In the genomic region with DNA sequence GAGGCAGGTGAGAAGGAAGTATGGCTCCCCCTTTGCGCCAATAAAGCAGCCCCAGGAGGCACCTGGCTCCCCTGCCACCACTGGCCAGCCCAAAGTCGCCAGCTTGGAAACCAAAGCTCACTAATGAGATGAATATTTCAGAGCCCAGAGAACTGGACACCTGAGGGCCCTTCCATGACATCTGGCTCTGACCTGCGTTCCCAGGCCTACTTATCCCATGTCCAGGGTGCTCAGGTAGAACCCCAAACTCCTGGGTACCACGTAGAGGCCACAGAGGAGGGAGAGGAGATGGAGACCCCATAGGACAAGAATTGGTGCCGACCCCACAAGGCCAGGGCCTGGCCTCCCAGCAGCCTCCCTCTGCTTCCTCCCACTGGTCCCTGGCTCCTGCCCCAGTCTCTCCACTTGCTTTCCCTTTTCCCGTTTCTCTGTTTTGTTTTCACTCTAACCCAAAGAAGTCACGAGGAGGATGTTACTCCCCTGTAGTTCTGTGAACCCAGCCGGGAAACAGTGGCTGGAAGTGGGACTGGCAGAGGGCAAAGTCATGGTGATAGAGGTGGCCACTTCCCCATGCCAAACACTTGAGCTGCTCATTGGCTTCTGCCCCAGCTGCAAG, we compare ENCODE assay signal across 8 cellular contexts. TPM values are rescaled to one million over a fixed set of nuclear protein-coding genes. Genes with fewer than 3 reads are reported as not detected.
DNase-seq lines count a peak whose midpoint lies in the region; ATAC-seq and TF ChIP-seq lines count a peak whose summit lies in the region.

No MANE protein-coding gene starts in this region.

- H3K36me3 Mint-ChIP-seq in IgD-negative memory B cell (peaks cover 2% of the 10 kb centered on the region), type B pancreatic cell (no peaks in the 10 kb centered on the region)

- CTCF ChIA-PET in AG04449 (lab: Yijun Ruan, JAX), result interaction anchor here (1.3 to 11.8 kb wide), 12 partner anchors 8 to 397 kb away, joined by 3 to 118 read pairs (median 6); partner anchors contain the start of genes AAMP, CATIP and PNKD
- CTCF ChIA-PET in mammary epithelial cell (lab: Charles Lee; ENCODE audit: low non-redundant PET), result no interaction called here

- ATAC-seq in GM19328 (IDR thresholded peaks at IDR 0.05; ENCODE audit: unreplicated experiment), result no peak

- H3K9ac ChIP-seq in mammary epithelial cell (ENCODE audit: insufficient read depth, low read length) (peak overlapping the region; percentile 98), liver (ENCODE audit: low read depth in 1 of 2, low read length in 2 of 2) (peak overlapping the region; percentile 51 to 86)

- POLR2A ChIA-PET in AG04449 (lab: Yijun Ruan, JAX), result no interaction called here

- in situ Hi-C loops in mammary epithelial cell (cut with MboI; ENCODE audit: low sequenced_read_pairs in 2 of 2), result no loop called here

- 33% methylated on average over 8 of the region's 8 CpGs for WGBS in mammary epithelial cell (ENCODE audit: low coverage, missing lambda C conversion rate)
- 40% methylated on average over 8 of the region's 8 CpGs for WGBS in liver

- no peaks in the 10 kb centered on the region for H4K20me1 ChIP-seq in mammary epithelial cell (ENCODE audit: insufficient read depth, low read length)

- H3K4me1 Mint-ChIP-seq in IgD-negative memory B cell (peaks cover 46 to 57% (median 55%) of the 10 kb centered on the region in 3 donors), type B pancreatic cell (ENCODE audit: unreplicated experiment) (peaks cover 47% of the 10 kb centered on the region)

- H3K27me3 Mint-ChIP-seq in IgD-negative memory B cell (no peaks in the 10 kb centered on the region), type B pancreatic cell (no peaks in the 10 kb centered on the region)

- H3K9me3 ChIP-seq in mammary epithelial cell (replicated peaks; ENCODE audit: insufficient read depth, low read length) (no peaks in the 10 kb centered on the region), liver (ENCODE audit: control insufficient read depth in 4 of 4, low read length in 3 of 4) (no peaks in the 10 kb centered on the region)

- DNase-seq in AG04449 (ENCODE audit: low read depth, low spot score) (no peak), mammary epithelial cell (no peak), type B pancreatic cell (ENCODE audit: extremely low spot score, unreplicated experiment) (no peak), NCI-H226 (no peak), DMS114 treated with DMSO at 0.1 percent for 48 hours (lab: John Stamatoyannopoulos, UW; ENCODE audit: unreplicated experiment) (no peak)

- no peak for TF ChIP-seq CTCF in AG04449 (IDR thresholded peaks at IDR 0.05; ENCODE audit: insufficient read depth, low read length, missing control alignments)
- TF ChIP-seq CTCF in mammary epithelial cell (conservative IDR thresholded peaks at IDR 0.05 in 1 of 2, IDR thresholded peaks at IDR 0.05 in 1 of 2; ENCODE audit: extremely low read depth in 1 of 2, insufficient read depth in 1 of 2, low read depth in 1 of 2, low read length in 2 of 2), result no peak
- TF ChIP-seq CTCF in liver (IDR thresholded peaks at IDR 0.05; ENCODE audit: low read depth, low read length, missing input control), result no peak
- TF ChIP-seq CTCF in type B pancreatic cell (conservative IDR thresholded peaks at IDR 0.05), result no peak

- intact Hi-C loops in mammary epithelial cell (cut with micrococcal nuclease), result no loop called here

- H3K9me3 Mint-ChIP-seq in IgD-negative memory B cell (no peaks in the 10 kb centered on the region), type B pancreatic cell (no peaks in the 10 kb centered on the region)

- no peak for TF ChIP-seq RAD21 in liver (IDR thresholded peaks at IDR 0.05)

- no TSS peak for BruUV-seq in mammary epithelial cell (replicated peaks; lab: Mats Ljungman, UMichigan)

- H3K27ac Mint-ChIP-seq in IgD-negative memory B cell (peak overlapping the region; percentile 96 to 100 (median 98)), type B pancreatic cell (peak overlapping the region; percentile 100)

- H3K4me3 ChIP-seq in AG04449 (ENCODE audit: low read depth, low read length) (peak overlapping the region; percentile 85), mammary epithelial cell (replicated peaks in 1 of 3; ENCODE audit: insufficient read depth in 1 of 3, low read depth in 2 of 3, low read length in 3 of 3) (peak overlapping the region; percentile 66 to 98 (median 85)), liver (ENCODE audit: low read depth in 1 of 3, low read length in 3 of 3) (peak overlapping the region; percentile 64 to 89 (median 69))

- peak overlapping the region; percentile 93 for H3K27ac ChIP-seq in mammary epithelial cell (ENCODE audit: insufficient read depth, low read depth, low read length)
- H3K27ac ChIP-seq in liver (ENCODE audit: low read depth in 1 of 2, low read length in 2 of 2), result peak overlapping the region; percentile 98 to 99

- H3K36me3 ChIP-seq in mammary epithelial cell (ENCODE audit: insufficient read depth, low read length), result no peaks in the 10 kb centered on the region
- H3K36me3 ChIP-seq in liver (ENCODE audit: control insufficient read depth in 4 of 4, insufficient read depth in 3 of 4, low read depth in 1 of 4, low read length in 3 of 4), result no peaks in the 10 kb centered on the region

- dilution Hi-C loops in mammary epithelial cell (cut with HindIII; ENCODE audit: low sequenced_read_pairs), result no loop called here

- no peaks in the 10 kb centered on the region for H3K27me3 ChIP-seq in mammary epithelial cell (ENCODE audit: insufficient read depth, low read length)
- no peaks in the 10 kb centered on the region for H3K27me3 ChIP-seq in liver (ENCODE audit: control insufficient read depth in 4 of 4, insufficient read depth in 4 of 4, low read length in 3 of 4)

- H2AFZ ChIP-seq in mammary epithelial cell (ENCODE audit: low read depth, low read length), result no peak overlapping the region

- H3K4me3 Mint-ChIP-seq in IgD-negative memory B cell (peak overlapping the region; percentile 87 to 98 (median 92)), type B pancreatic cell (peak overlapping the region; percentile 89)

- H3K79me2 ChIP-seq in mammary epithelial cell (ENCODE audit: insufficient read depth, low read length), result peaks cover 51% of the 10 kb centered on the region

- H3K4me1 ChIP-seq in mammary epithelial cell (ENCODE audit: insufficient read depth, low read length), result peaks cover 64% of the 10 kb centered on the region
- peaks cover 28 to 61% (median 47%) of the 10 kb centered on the region in 4 donors for H3K4me1 ChIP-seq in liver (ENCODE audit: control insufficient read depth in 4 of 4, insufficient read depth in 4 of 4, low read length in 3 of 4)

- peak overlapping the region; percentile 84 for H3K4me2 ChIP-seq in mammary epithelial cell (ENCODE audit: insufficient read depth, low read depth, low read length)

TF ChIP-seq in liver, 16 proteins besides CTCF, POLR2A, EP300 and RAD21 (continues in another document):
- TF ChIP-seq YY1 (IDR thresholded peaks at IDR 0.05), result peak; percentile 2
- TF ChIP-seq GABPA (IDR thresholded peaks at IDR 0.05 in 1 of 2, conservative IDR thresholded peaks at IDR 0.05 in 1 of 2), result no peak
- no peak for TF ChIP-seq FOXA2 (IDR thresholded peaks at IDR 0.05)
- no peak for TF ChIP-seq ATF3 (IDR thresholded peaks at IDR 0.05)
- no peak for TF ChIP-seq EGR1 (IDR thresholded peaks at IDR 0.05; ENCODE audit: low read depth in 2 of 2)
- TF ChIP-seq SP1 (IDR thresholded peaks at IDR 0.05), result peak; percentile 25

RNA-seq across cellular contexts. Expression of gene TMBIM1, which starts 0.9 kb away (rescaled TPM):
- polyA plus RNA-seq in IgD-negative memory B cell, result 147 TPM
- total RNA-seq in mammary epithelial cell, result 100 to 1,000 TPM; 260 to 312 TPM
- polyA plus RNA-seq in mammary epithelial cell, result 349 TPM
- 644 TPM for polyA minus RNA-seq in mammary epithelial cell
- 100 to 1,000 TPM; 122 to 133 TPM for total RNA-seq in liver
- polyA plus RNA-seq in liver, result 100 to 1,000 TPM in 1 of 2 donors, 10 to 100 TPM in 1; 61.8 to 106 TPM
- 94.5 and 303 TPM in 2 replicates for total RNA-seq in type B pancreatic cell (ENCODE audit: low replicate concordance)

RNA-seq across cellular contexts. Expression of gene PNKD, which starts 21.1 kb away (rescaled TPM):
- polyA plus RNA-seq in IgD-negative memory B cell, result 126 TPM
- total RNA-seq in mammary epithelial cell, result 10 to 100 TPM; 15.7 to 29.8 TPM
- polyA plus RNA-seq in mammary epithelial cell, result 33.4 TPM
- 61.1 TPM for polyA minus RNA-seq in mammary epithelial cell
- total RNA-seq in liver, result 10 to 100 TPM; 28.5 to 68.6 TPM
- polyA plus RNA-seq in liver, result 100 to 1,000 TPM; 121 to 161 TPM
- total RNA-seq in type B pancreatic cell (ENCODE audit: low replicate concordance), result 58.4 and 66.4 TPM in 2 replicates

RNA-seq across cellular contexts. Expression of gene AAMP, which starts 21.5 kb away (rescaled TPM):
- polyA plus RNA-seq in IgD-negative memory B cell (82.0 TPM), mammary epithelial cell (112 TPM), liver (10 to 100 TPM; 63.6 to 69.2 TPM)
- total RNA-seq in mammary epithelial cell (10 to 100 TPM; 80.2 to 87.6 TPM), liver (100 to 1,000 TPM in 1 of 2 donors, 10 to 100 TPM in 1; 79.9 to 116 TPM), type B pancreatic cell (ENCODE audit: low replicate concordance) (82.2 and 97.8 TPM in 2 replicates)
- polyA minus RNA-seq in mammary epithelial cell, result 85.9 TPM

RNA-seq across cellular contexts. Expression of gene GPBAR1, which starts 30.6 kb away (rescaled TPM):
- polyA plus RNA-seq in IgD-negative memory B cell (0.64 TPM), mammary epithelial cell (0.03 TPM), liver (1 to 10 TPM; 2.1 to 2.7 TPM)
- total RNA-seq in mammary epithelial cell (under 1 TPM; 0.49 to 0.83 TPM), liver (1 to 10 TPM in 1 of 2 donors, under 1 TPM in 1; 0.42 to 1.4 TPM), type B pancreatic cell (ENCODE audit: low replicate concordance) (2.1 and 5.7 TPM in 2 replicates)
- not detected for polyA minus RNA-seq in mammary epithelial cell
